In the genomic region with DNA sequence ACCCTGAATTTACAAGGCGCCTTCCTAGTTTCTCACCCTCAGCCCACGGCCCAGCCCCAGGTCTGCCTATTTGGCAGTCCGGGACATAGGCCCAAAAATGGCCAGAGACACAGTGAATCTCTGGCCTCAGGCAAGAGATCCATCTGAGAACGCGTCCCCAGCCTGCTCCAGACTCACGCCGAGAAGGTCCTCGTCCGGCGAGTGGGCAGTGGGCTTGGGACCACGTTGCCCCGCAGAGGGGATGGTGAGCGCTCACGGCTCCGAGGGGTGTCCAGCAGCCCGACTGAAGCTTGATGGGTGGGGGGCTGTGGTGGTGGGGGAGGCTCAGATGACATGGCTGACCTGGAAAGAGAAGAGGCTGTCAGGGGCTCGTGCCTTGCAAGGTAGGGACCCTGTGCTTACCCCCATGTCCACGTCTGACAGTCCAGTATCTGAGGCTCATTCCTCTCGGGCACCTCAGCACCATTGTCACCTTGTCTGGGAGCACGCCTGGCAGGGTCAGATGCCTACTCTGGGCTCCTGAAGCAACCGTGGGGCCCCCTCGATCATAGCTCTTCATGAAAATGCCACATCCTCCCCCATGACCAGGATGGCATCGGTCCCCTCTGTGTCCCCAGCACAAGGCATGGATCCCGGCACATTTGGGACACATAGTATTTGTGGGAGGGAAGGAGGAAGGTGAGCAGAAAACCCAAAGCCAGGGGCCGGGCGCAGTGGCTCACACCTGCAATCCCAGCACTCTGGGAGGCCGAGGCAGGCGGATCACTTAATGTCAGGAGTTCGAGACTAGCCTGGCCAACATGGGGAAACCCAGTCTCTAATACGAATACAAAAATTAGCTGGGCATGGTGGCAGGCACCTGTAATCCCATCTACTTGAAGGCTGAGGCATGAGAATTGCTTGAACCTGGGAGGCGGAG, we compare ENCODE assay signal across 1 cellular context.
TF ChIP-seq lines count a peak whose summit lies in the region.

No MANE protein-coding gene starts in this region.

TF ChIP-seq in K562, 482 proteins besides CTCF, POLR2A, EP300 and RAD21:
- TF ChIP-seq DMBX1 (CRISPR knock-in tag; IDR thresholded peaks at IDR 0.05; ENCODE audit: borderline replicate concordance) (no peak), MYNN (IDR thresholded peaks at IDR 0.05) (peak; percentile 53; the same call in 1 of the 2 replicates), MYNN (CRISPR knock-in tag; IDR thresholded peaks at IDR 0.05) (no peak), POLR2G (IDR thresholded peaks at IDR 0.05; ENCODE audit: low read depth, low read length) (peak; percentile 52), RBM22 (IDR thresholded peaks at IDR 0.05; ENCODE audit: low read depth, low read length, poor library complexity, severe bottlenecking) (peak; percentile 88), POLR2B (IDR thresholded peaks at IDR 0.05; ENCODE audit: low read depth, partially characterized antibody) (peak; percentile 7), EZH2 (IDR thresholded peaks at IDR 0.05; ENCODE audit: borderline replicate concordance, low read depth, low read length) (no peak)
- TF ChIP-seq, protein P1, sequence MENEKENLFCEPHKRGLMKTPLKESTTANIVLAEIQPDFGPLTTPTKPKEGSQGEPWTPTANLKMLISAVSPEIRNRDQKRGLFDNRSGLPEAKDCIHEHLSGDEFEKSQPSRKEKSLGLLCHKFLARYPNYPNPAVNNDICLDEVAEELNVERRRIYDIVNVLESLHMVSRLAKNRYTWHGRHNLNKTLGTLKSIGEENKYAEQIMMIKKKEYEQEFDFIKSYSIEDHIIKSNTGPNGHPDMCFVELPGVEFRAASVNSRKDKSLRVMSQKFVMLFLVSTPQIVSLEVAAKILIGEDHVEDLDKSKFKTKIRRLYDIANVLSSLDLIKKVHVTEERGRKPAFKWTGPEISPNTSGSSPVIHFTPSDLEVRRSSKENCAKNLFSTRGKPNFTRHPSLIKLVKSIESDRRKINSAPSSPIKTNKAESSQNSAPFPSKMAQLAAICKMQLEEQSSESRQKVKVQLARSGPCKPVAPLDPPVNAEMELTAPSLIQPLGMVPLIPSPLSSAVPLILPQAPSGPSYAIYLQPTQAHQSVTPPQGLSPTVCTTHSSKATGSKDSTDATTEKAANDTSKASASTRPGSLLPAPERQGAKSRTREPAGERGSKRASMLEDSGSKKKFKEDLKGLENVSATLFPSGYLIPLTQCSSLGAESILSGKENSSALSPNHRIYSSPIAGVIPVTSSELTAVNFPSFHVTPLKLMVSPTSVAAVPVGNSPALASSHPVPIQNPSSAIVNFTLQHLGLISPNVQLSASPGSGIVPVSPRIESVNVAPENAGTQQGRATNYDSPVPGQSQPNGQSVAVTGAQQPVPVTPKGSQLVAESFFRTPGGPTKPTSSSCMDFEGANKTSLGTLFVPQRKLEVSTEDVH (IDR thresholded peaks at IDR 0.05; ENCODE audit: low read depth, partially characterized antibody): no peak
